Comparison of ENCODE assay signal across 7 cellular contexts in the genomic region with DNA sequence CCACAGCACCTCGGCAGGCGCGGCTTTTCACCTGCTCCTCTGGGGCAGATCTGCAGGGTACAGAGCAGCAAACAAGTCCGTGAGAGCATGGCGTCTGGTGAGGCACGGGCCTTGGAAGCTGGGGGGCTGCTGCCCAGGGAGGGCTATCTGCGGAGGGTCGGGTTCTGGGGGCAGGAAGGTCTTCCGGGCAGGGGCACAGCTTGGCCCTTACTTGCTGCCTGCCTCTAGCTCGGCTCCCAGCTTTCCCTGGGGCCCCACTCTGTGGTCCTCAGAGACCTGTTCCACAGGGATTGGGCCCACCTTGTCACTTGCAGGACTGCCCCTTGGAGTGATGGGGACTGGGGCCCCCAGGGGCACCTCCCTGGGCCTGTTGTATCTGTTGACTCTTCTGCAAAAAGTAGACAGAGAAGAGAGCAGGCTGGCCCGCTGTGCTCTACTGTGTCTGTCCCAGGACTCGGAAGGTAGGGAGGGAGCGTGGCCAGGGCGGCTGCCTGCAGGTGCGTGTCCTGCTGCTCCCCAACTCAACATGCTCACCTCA.
A peak's percentile ranks its signal among the peaks of the same experiment; 100 is the strongest.
DNase-seq lines count a peak whose midpoint lies in the region; ATAC-seq and TF ChIP-seq lines count a peak whose summit lies in the region.

No MANE protein-coding gene starts in this region.

- peaks cover 11% of the 10 kb centered on the region for H3K27me3 Mint-ChIP-seq in HFFc6 (ENCODE audit: insufficient read depth)

- peak overlapping the region; percentile 55 for H3K9ac ChIP-seq in adipocyte (ENCODE audit: low read length)

- DNase-seq in HFFc6 = no peak
- no peak for DNase-seq in adipocyte (ENCODE audit: low read depth)
- DNase-seq in activated gamma-delta T cell treated with Interleukin-2 at 50 U/mL for 16 hours = no peak
- no peak for DNase-seq in kidney glomerular epithelial cell (lab: John Stamatoyannopoulos, UW)

- no peaks in the 10 kb centered on the region for H3K9me3 Mint-ChIP-seq in HFFc6

- peaks cover 60% of the 10 kb centered on the region for H3K4me1 Mint-ChIP-seq in HFFc6 (ENCODE audit: low read depth)

- H3K27ac ChIP-seq in layer of hippocampus (ENCODE audit: low read depth, low read length) (peak overlapping the region; percentile 54), temporal lobe (ENCODE audit: low read depth, low read length) (peak overlapping the region; percentile 80)

- peaks cover 11% of the 10 kb centered on the region for H3K36me3 ChIP-seq in adipocyte (ENCODE audit: control insufficient read depth, insufficient read depth, low read length, severe bottlenecking)

- no peak overlapping the region for H3K4me3 Mint-ChIP-seq in HFFc6

- H3K27me3 ChIP-seq in adipocyte (replicated peaks; ENCODE audit: control insufficient read depth, insufficient read depth, low read length) (no peaks in the 10 kb centered on the region), layer of hippocampus (ENCODE audit: control insufficient read depth, insufficient read depth, low read length) (no peaks in the 10 kb centered on the region)

- H3K36me3 Mint-ChIP-seq in HFFc6 (ENCODE audit: low read depth) = peaks cover 7% of the 10 kb centered on the region; the same call in 1 of the 2 replicates

- peak overlapping the region; percentile 89 for H3K27ac Mint-ChIP-seq in HFFc6

- ATAC-seq in HG03095 (IDR thresholded peaks at IDR 0.05; ENCODE audit: unreplicated experiment) = no peak

- peaks cover 53% of the 10 kb centered on the region for H3K4me1 ChIP-seq in adipocyte (ENCODE audit: control insufficient read depth, insufficient read depth, low read length)

- TF ChIP-seq CTCF in HFFc6 (IDR thresholded peaks at IDR 0.05) = no peak

- H3K4me3 ChIP-seq in adipocyte (ENCODE audit: low read length) = no peak overlapping the region

- H3K9me3 ChIP-seq in adipocyte (ENCODE audit: control insufficient read depth, low read length) = no peaks in the 10 kb centered on the region
